ENCODE assay signal across 12 cellular contexts in the genomic region with DNA sequence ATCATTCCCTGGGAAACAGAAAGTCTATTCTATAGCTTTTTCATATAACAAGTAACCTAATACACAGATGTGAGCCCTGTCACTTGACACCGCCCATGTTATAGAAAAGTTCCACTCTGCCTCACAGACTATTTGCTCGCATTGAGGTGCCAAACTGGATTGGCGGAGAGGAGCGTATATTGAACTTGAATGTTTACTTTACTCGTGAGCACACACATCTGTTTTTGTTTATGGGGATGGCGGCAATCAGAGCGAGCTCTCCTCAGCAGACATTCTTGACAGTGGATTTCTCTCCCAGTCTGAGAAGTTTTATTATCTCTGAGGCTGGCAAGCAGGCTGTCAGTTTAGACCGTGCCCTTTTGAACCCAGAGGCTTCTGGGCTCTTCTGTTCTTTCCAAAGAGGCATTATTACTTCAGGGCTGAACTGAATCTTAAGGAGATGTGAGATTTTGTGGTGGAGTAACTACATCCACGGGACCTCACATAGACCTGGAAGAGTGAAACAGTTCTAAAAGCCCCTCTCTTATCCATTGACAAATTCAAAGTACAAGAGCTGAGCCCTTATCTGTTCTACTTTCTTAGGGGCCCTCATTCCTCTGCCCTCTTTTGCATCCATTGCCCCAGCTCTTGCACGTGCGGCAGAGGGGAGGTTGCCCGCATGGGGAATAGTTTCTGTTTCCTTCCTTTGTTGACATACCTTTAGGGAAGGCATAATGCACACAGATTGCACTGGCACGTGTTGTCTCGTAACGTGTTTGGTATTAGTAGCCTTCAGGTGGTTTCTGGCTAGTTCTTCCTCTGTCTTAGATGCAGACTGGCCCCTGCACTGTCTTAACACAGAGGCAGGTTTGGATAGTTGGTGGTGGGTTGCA.
DNase-seq lines count a peak whose midpoint lies in the region; ATAC-seq and TF ChIP-seq lines count a peak whose summit lies in the region.
"Had no signal": no experiment of that assay in that cellular context is flagged by ENCODE, and none has a peak within 500 bp of the region (broad histone marks: within the 10 kb centered on the region; RNA-seq: fewer than 3 reads in every experiment).

No MANE protein-coding gene starts in this region.

- H3K4me1 Mint-ChIP-seq in brain, result peaks cover 13% of the 10 kb centered on the region
- no peaks in the 10 kb centered on the region for H3K4me1 Mint-ChIP-seq in T-helper 17 cell
- H3K4me1 Mint-ChIP-seq: CD8-positive, alpha-beta memory T cell had no signal

- DNase-seq in DMS153 treated with DMSO at 0.1 percent for 48 hours (lab: John Stamatoyannopoulos, UW; ENCODE audit: unreplicated experiment) (peak; percentile 16), NCI-H2107 treated with DMSO at 0.1 percent for 48 hours (lab: John Stamatoyannopoulos, UW; ENCODE audit: unreplicated experiment) (peak; percentile 71), osteoblast (ENCODE audit: insufficient read length, low spot score, missing footprints) (no peak), T-helper 17 cell (no peak), NCI-H1930 (lab: John Stamatoyannopoulos, UW) (no peak)
- no peak for DNase-seq in stimulated activated CD4-positive, alpha-beta T cell treated with anti-CD3 and anti-CD28 coated beads, Interleukin-2, amount 100 ng/mL, for 48 hours
- DNase-seq: activated effector memory CD4-positive, alpha-beta T cell treated with Interleukin-2 at 50 U/mL for 16 hours; CD8-positive, alpha-beta memory T cell; midbrain had no signal

- no peaks in the 10 kb centered on the region for H3K9me3 ChIP-seq in osteoblast (ENCODE audit: low read depth, low read length)
- H3K9me3 ChIP-seq in T-helper 17 cell (ENCODE audit: control insufficient read depth, low read length, poor library complexity, severe bottlenecking), result no peaks in the 10 kb centered on the region

- H3K27me3 Mint-ChIP-seq in brain, result peaks cover 4% of the 10 kb centered on the region
- H3K27me3 Mint-ChIP-seq in T-helper 17 cell, result peaks cover 41% of the 10 kb centered on the region

- no peak for TF ChIP-seq CTCF in brain (conservative IDR thresholded peaks at IDR 0.05)
- no peak for TF ChIP-seq CTCF in osteoblast (IDR thresholded peaks at IDR 0.05; ENCODE audit: extremely low read depth, low read depth, low read length)

- no peaks in the 10 kb centered on the region for H3K36me3 Mint-ChIP-seq in brain
- no peaks in the 10 kb centered on the region for H3K36me3 Mint-ChIP-seq in T-helper 17 cell (ENCODE audit: low read depth)
- H3K36me3 Mint-ChIP-seq: CD8-positive, alpha-beta memory T cell had no signal

- no peak overlapping the region for H3K27ac ChIP-seq in osteoblast (ENCODE audit: low read depth, low read length)
- H3K27ac ChIP-seq: cardiac muscle cell had no signal

- H3K9me3 Mint-ChIP-seq in brain, result no peaks in the 10 kb centered on the region
- H3K9me3 Mint-ChIP-seq: CD8-positive, alpha-beta memory T cell had no signal

- H3K27ac Mint-ChIP-seq in brain (peak overlapping the region in 3 of 5 experiments; percentile 19 to 42 (median 36)), T-helper 17 cell (no peak overlapping the region)

- H3K4me2 ChIP-seq in osteoblast (ENCODE audit: insufficient read depth, low read length), result peak overlapping the region; percentile 38

- H3K4me1 ChIP-seq in osteoblast (ENCODE audit: insufficient read depth, low read length), result peaks cover 6% of the 10 kb centered on the region

- H4K20me1 ChIP-seq in osteoblast (ENCODE audit: insufficient read depth, low read length), result no peaks in the 10 kb centered on the region

- no peaks in the 10 kb centered on the region for H3K27me3 ChIP-seq in osteoblast (ENCODE audit: insufficient read depth, low read length)
- H3K27me3 ChIP-seq: cardiac muscle cell had no signal

- no peaks in the 10 kb centered on the region for H3K79me2 ChIP-seq in osteoblast (ENCODE audit: insufficient read depth, low read length)

- H3K4me3 ChIP-seq in osteoblast (ENCODE audit: insufficient read depth, low read length), result no peak overlapping the region
- H3K4me3 ChIP-seq: cardiac muscle cell had no signal

- ATAC-seq in T-helper 17 cell (no peak), GM21515 (IDR thresholded peaks at IDR 0.05; ENCODE audit: unreplicated experiment) (no peak)

- no peak overlapping the region for H3K4me3 Mint-ChIP-seq in brain
- no peak overlapping the region for H3K4me3 Mint-ChIP-seq in T-helper 17 cell
- H3K4me3 Mint-ChIP-seq: CD8-positive, alpha-beta memory T cell had no signal

- peak overlapping the region; percentile 63 for H2AFZ ChIP-seq in osteoblast (ENCODE audit: low read length)

- H3K36me3 ChIP-seq in osteoblast (ENCODE audit: insufficient read depth, low read length), result no peaks in the 10 kb centered on the region
- H3K36me3 ChIP-seq: cardiac muscle cell had no signal

Comparison
In these comparisons a context has a peak if more than half of its experiments do, and no peak if none do; other contexts are left out.
1. DNase-seq: peak in DMS153 treated with DMSO at 0.1 percent for 48 hours (single experiment) and NCI-H2107 treated with DMSO at 0.1 percent for 48 hours (single experiment); none in osteoblast (single experiment), T-helper 17 cell (0 of 3), NCI-H1930 (0 of 2) and stimulated activated CD4-positive, alpha-beta T cell treated with anti-CD3 and anti-CD28 coated beads, Interleukin-2, amount 100 ng/mL, for 48 hours (0 of 2).